In the genomic region with DNA sequence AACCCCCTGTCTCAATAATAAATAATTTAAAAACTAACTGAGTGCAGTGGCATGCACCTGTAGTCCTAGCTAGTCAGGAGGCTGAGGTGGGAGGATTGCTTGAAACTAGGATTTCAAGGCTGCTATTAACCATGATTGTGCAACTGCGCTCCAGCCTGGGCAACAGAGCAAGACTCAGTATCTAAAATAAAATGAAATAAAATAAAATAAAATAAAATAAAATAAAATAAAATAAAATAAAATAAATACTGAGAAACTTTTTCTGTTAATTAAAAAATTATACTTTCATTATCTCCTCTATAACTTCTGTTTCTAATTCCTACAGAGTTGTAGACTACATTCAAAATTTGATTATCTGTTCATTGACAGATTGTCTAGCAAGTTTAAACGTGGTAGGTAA, we compare ENCODE assay signal across 10 cellular contexts.
"Had no signal": no experiment of that assay in that cellular context is flagged by ENCODE, and none has a peak within 500 bp of the region (broad histone marks: within the 10 kb centered on the region; RNA-seq: fewer than 3 reads in every experiment).

No MANE protein-coding gene starts in this region.

- H3K27ac ChIP-seq: GM23248 had no signal

- H3K9me3 ChIP-seq: HAP-1 had no signal

- H3K4me3 ChIP-seq: GM23248, HAP-1, K562 had no signal

- DNase-seq: GM23248, GOT3, H7, HFFc6, IMR-90, KG1 had no signal

- FAIRE-seq: HTR-8/SVneo, K562 had no signal

- H3K27ac Mint-ChIP-seq: HFFc6 had no signal

- H3K4me3 Mint-ChIP-seq: HFFc6 had no signal

- ATAC-seq: HCT116, K562 had no signal

- H3K36me3 ChIP-seq: HAP-1 had no signal

- H3K4me1 ChIP-seq: HAP-1 had no signal

- H3K9ac ChIP-seq: GM23248 had no signal
